21 cellular contexts compared by ENCODE assay signal in genomic region chr15:94348084-94348483, GRCh38.
"Had no signal": no experiment of that assay in that cellular context is flagged by ENCODE, and none has a peak within 500 bp of the region (broad histone marks: within the 10 kb centered on the region; RNA-seq: fewer than 3 reads in every experiment).

No MANE protein-coding gene starts in this region.

- H3K9me3 Mint-ChIP-seq: activated naive CD4-positive, alpha-beta T cell treated with anti-CD3 and anti-CD28 coated beads for 36 hours; activated T-helper 2 cell treated with anti-CD3 and anti-CD28 coated beads, Interferon-gamma antibody, Interleukin-2, Interleukin-4, amounts not matched to agents 10 μg/mL and 5 μg/mL and 100 μg/mL, durations not matched to agents 14 hours and 24 hours and 36 hours; naive thymus-derived CD8-positive, alpha-beta T cell; stimulated activated naive B cell treated with anti-CD40 and anti-IgM and Interleukin-4, amounts not matched to agents 10 μg/mL and 1 μg/mL and 100 μg/mL, for 72 hours had no signal

- ATAC-seq: left ventricle myocardium superior; naive thymus-derived CD8-positive, alpha-beta T cell; SK-N-SH treated with all-trans-retinoic acid at 6 μM for 48 hours; stimulated activated naive B cell treated with anti-CD40 and anti-IgM and Interleukin-4, amounts not matched to agents 10 μg/mL and 1 μg/mL and 100 μg/mL, for 72 hours had no signal

- DNase-seq: activated CD4-positive, alpha-beta T cell treated with anti-CD3 and anti-CD28 coated beads, Interleukin-2, amount 50 U/mL, for 4 hours; activated CD4-positive, CD25-positive, alpha-beta regulatory T cell treated with anti-CD3 and anti-CD28 coated beads, Interleukin-2, amount 50 U/mL, for 72 hours; activated naive CD4-positive, alpha-beta T cell treated with anti-CD3 and anti-CD28 coated beads for 36 hours; anterior cingulate cortex; caudate nucleus; erythroblast; head of caudate nucleus; kidney glomerular epithelial cell; left ventricle myocardium superior; mesenchymal stem cell; naive thymus-derived CD8-positive, alpha-beta T cell; nucleus accumbens; sigmoid colon; spleen; stimulated activated CD4-positive, alpha-beta T cell treated with anti-CD3 and anti-CD28 coated beads, Interleukin-4, amount 100 ng/mL, for 4 hours; stimulated activated naive B cell treated with anti-CD40 and anti-IgM and Interleukin-4, amounts not matched to agents 10 μg/mL and 1 μg/mL and 100 μg/mL, for 72 hours; tibial artery; uterus had no signal

- H3K27me3 Mint-ChIP-seq: brain; naive thymus-derived CD8-positive, alpha-beta T cell; stimulated activated naive B cell treated with anti-CD40 and anti-IgM and Interleukin-4, amounts not matched to agents 10 μg/mL and 1 μg/mL and 100 μg/mL, for 72 hours had no signal

- H3K27ac Mint-ChIP-seq: activated naive CD4-positive, alpha-beta T cell treated with anti-CD3 and anti-CD28 coated beads for 36 hours; activated T-helper 2 cell treated with anti-CD3 and anti-CD28 coated beads, Interferon-gamma antibody, Interleukin-2, Interleukin-4, amounts not matched to agents 10 μg/mL and 5 μg/mL and 100 μg/mL, durations not matched to agents 14 hours and 24 hours and 36 hours; stimulated activated naive B cell treated with anti-CD40 and anti-IgM and Interleukin-4, amounts not matched to agents 10 μg/mL and 1 μg/mL and 100 μg/mL, for 72 hours had no signal

- H3K36me3 Mint-ChIP-seq: brain had no signal

- H3K4me3 Mint-ChIP-seq: activated naive CD4-positive, alpha-beta T cell treated with anti-CD3 and anti-CD28 coated beads for 36 hours; brain; naive thymus-derived CD8-positive, alpha-beta T cell; stimulated activated naive B cell treated with anti-CD40 and anti-IgM and Interleukin-4, amounts not matched to agents 10 μg/mL and 1 μg/mL and 100 μg/mL, for 72 hours had no signal
